In the genomic region with DNA sequence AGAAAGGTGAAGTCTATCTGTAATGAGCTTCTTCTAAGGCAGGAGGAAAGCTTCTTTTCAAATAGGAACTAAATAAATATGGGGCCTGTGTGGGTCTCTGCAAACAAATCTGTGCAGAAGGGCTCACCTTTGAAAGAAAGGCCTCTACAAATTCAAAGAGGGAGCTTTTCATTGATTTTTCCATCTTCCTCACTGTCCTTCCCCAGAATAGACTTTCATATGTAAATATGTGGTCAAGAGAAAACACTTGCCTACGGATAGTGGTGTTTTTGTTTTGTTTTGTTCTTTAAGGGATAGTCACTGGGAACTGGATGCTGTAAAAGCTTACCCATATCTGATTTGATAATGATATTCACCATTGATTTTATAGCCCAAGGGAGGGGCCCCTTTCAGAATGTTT, we compare ENCODE assay signal across 28 cellular contexts.
"Had no signal": no experiment of that assay in that cellular context is flagged by ENCODE, and none has a peak within 500 bp of the region (broad histone marks: within the 10 kb centered on the region; RNA-seq: fewer than 3 reads in every experiment).

No MANE protein-coding gene starts in this region.

- H3K27ac ChIP-seq: brain microvascular endothelial cell, gastrocnemius medialis, hepatocyte, pancreas, prostate gland, skin epidermis, uterus, WERI-Rb-1 had no signal

- H3K27me3 ChIP-seq: brain microvascular endothelial cell, gastrocnemius medialis, hepatocyte, pancreas, uterus had no signal

- DNase-seq: activated CD4-positive, alpha-beta memory T cell treated with anti-CD3 and anti-CD28 coated beads for 36 hours; activated CD4-positive, alpha-beta T cell treated with anti-CD3 and anti-CD28 coated beads, Interleukin-2, amount 10 ng/mL, durations not matched to agents 24 days and 14 days; activated CD4-positive, CD25-positive, alpha-beta regulatory T cell treated with anti-CD3 and anti-CD28 coated beads, Interleukin-2, amount 50 U/mL, for 72 hours; activated CD8-positive, alpha-beta memory T cell treated with anti-CD3 and anti-CD28 coated beads, Interleukin-2, amount 50 U/mL, for 4 hours; activated gamma-delta T cell treated with Interleukin-2 at 50 U/mL for 16 hours; activated naive CD4-positive, alpha-beta T cell treated with anti-CD3 and anti-CD28 coated beads, Interleukin-2, amount 50 U/mL, for 16 hours; activated T-cell treated with anti-CD3 and anti-CD28 coated beads, Interleukin-2, amount 50 U/mL, for 1 hour; amniotic stem cell; brain microvascular endothelial cell; caudate nucleus; cortex of kidney; effector memory CD8-positive, alpha-beta T cell; erythroblast; gastrocnemius medialis; immature natural killer cell; kidney; naive B cell; nucleus accumbens; pancreas; retina; stimulated activated CD4-positive, alpha-beta T cell treated with anti-CD3 and anti-CD28 coated beads, Interleukin-4, amount 100 ng/mL, for 24 hours; uterus; WERI-Rb-1 had no signal

- ATAC-seq: effector memory CD8-positive, alpha-beta T cell; gastrocnemius medialis; pancreas; sciatic nerve; stimulated activated effector memory CD8-positive, alpha-beta T cell treated with anti-CD3 and anti-CD28 coated beads, Interleukin-12 subunit alpha, Interleukin-12 subunit beta, amount 100 ng/mL, for 72 hours had no signal

- H3K4me3 ChIP-seq: gastrocnemius medialis, hepatocyte, pancreas, prostate gland, skin epidermis, uterus had no signal

- H3K9me3 ChIP-seq: gastrocnemius medialis, pancreas, prostate gland, uterus had no signal

- H3K4me1 ChIP-seq: gastrocnemius medialis, pancreas, prostate gland, uterus had no signal

- H3K36me3 ChIP-seq: brain microvascular endothelial cell, gastrocnemius medialis, pancreas, prostate gland, uterus, WERI-Rb-1 had no signal
